Comparison of ENCODE assay signal across 1 cellular context in genomic region chr22:46250035-46250782, GRCh38.
TF ChIP-seq lines count a peak whose summit lies in the region.

Gene CDPF1, minus strand, starts transcription at chr22:46250293. Its CDS starts 2,009 bp downstream, at chr22:46248284.

TF ChIP-seq in GM23338, 12 proteins besides CTCF, POLR2A, EP300 and RAD21 (continued from another document):
- TF ChIP-seq ETS1 (IDR thresholded peaks at IDR 0.05): no peak
